26 cellular contexts compared by ENCODE assay signal in genomic region chr14:56414231-56414630, GRCh38.
DNase-seq lines count a peak whose midpoint lies in the region; ATAC-seq, FAIRE-seq and TF ChIP-seq lines count a peak whose summit lies in the region.
"Had no signal": no experiment of that assay in that cellular context is flagged by ENCODE, and none has a peak within 500 bp of the region (broad histone marks: within the 10 kb centered on the region; RNA-seq: fewer than 3 reads in every experiment).

No MANE protein-coding gene starts in this region.

- H3K4me3 Mint-ChIP-seq in dendritic cell treated with granulocyte-macrophage colony-stimulating factor and Interleukin-4, amounts not matched to agents 40 ng/mL and 50 ng/mL, for 4 days: no peak overlapping the region
- H3K4me3 Mint-ChIP-seq in naive thymus-derived CD4-positive, alpha-beta T cell: no peak overlapping the region
- H3K4me3 Mint-ChIP-seq: CD4-positive, alpha-beta memory T cell; IgD-negative memory B cell; T-helper 1 cell treated with Interleukin-12 subunit alpha and Interleukin-12 subunit beta and Interleukin-4 antibody, amounts not matched to agents 30 μg/mL and 1 μg/mL, for 36 hours had no signal

- H3K27me3 Mint-ChIP-seq in dendritic cell treated with granulocyte-macrophage colony-stimulating factor and Interleukin-4, amounts not matched to agents 40 ng/mL and 50 ng/mL, for 4 days: peaks cover 26% of the 10 kb centered on the region
- peaks cover 0 to 19% (median 11%) of the 10 kb centered on the region in 5 donors for H3K27me3 Mint-ChIP-seq in naive thymus-derived CD4-positive, alpha-beta T cell

- H3K9me3 Mint-ChIP-seq in dendritic cell treated with granulocyte-macrophage colony-stimulating factor and Interleukin-4, amounts not matched to agents 40 ng/mL and 50 ng/mL, for 4 days: no peaks in the 10 kb centered on the region
- peaks cover 0 to 15% (median 1%) of the 10 kb centered on the region in 11 donors for H3K9me3 Mint-ChIP-seq in naive thymus-derived CD4-positive, alpha-beta T cell

- ATAC-seq in DND-41 (ENCODE audit: insufficient read depth, low read depth) (peak; percentile 10; the same call in 1 of the 3 replicates), GM19455 (IDR thresholded peaks at IDR 0.05; ENCODE audit: unreplicated experiment) (no peak), HG03139 (IDR thresholded peaks at IDR 0.05; ENCODE audit: unreplicated experiment) (no peak)
- no peak for ATAC-seq in naive thymus-derived CD4-positive, alpha-beta T cell
- ATAC-seq: GM12878 had no signal

- no peak overlapping the region for H3K4me3 ChIP-seq in DND-41 (ENCODE audit: low read depth in 1 of 2, low read length in 2 of 2)
- H3K4me3 ChIP-seq in naive thymus-derived CD4-positive, alpha-beta T cell (ENCODE audit: low read length): no peak overlapping the region
- H3K4me3 ChIP-seq: GM12878 had no signal

- CTCF ChIA-PET in naive thymus-derived CD4-positive, alpha-beta T cell (lab: Charles Lee): no interaction called here

- peaks cover 57% of the 10 kb centered on the region for H3K4me1 ChIP-seq in DND-41 (ENCODE audit: insufficient read depth, low read length)
- H3K4me1 ChIP-seq in naive thymus-derived CD4-positive, alpha-beta T cell (ENCODE audit: control insufficient read depth in 2 of 2, insufficient read depth in 2 of 2, low read length in 2 of 2): no peaks in the 10 kb centered on the region

- intact Hi-C loops in dendritic cell treated with granulocyte-macrophage colony-stimulating factor and Interleukin-4, amounts not matched to agents 40 ng/mL and 50 ng/mL, for 4 days (cut with micrococcal nuclease): no loop called here
- intact Hi-C loops in naive thymus-derived CD4-positive, alpha-beta T cell (cut with micrococcal nuclease): no loop called here

- no peaks in the 10 kb centered on the region for H3K36me3 ChIP-seq in DND-41 (ENCODE audit: insufficient read depth, low read length)
- no peaks in the 10 kb centered on the region for H3K36me3 ChIP-seq in naive thymus-derived CD4-positive, alpha-beta T cell (ENCODE audit: control insufficient read depth in 2 of 3, insufficient read depth in 3 of 3, low read length in 3 of 3)

- no peaks in the 10 kb centered on the region for H4K20me1 ChIP-seq in DND-41 (ENCODE audit: insufficient read depth, low read length)

- no peaks in the 10 kb centered on the region for H3K9me3 ChIP-seq in DND-41 (ENCODE audit: insufficient read depth, low read length, severe bottlenecking)
- H3K9me3 ChIP-seq in naive thymus-derived CD4-positive, alpha-beta T cell (ENCODE audit: control insufficient read depth in 2 of 3, low read length in 3 of 3): no peaks in the 10 kb centered on the region

- no peaks in the 10 kb centered on the region for H3K36me3 Mint-ChIP-seq in dendritic cell treated with granulocyte-macrophage colony-stimulating factor and Interleukin-4, amounts not matched to agents 40 ng/mL and 50 ng/mL, for 4 days (ENCODE audit: low read depth)
- no peaks in the 10 kb centered on the region for H3K36me3 Mint-ChIP-seq in naive thymus-derived CD4-positive, alpha-beta T cell
- H3K36me3 Mint-ChIP-seq: CD4-positive, alpha-beta memory T cell; IgD-negative memory B cell had no signal

- TF ChIP-seq CTCF in DND-41 (IDR thresholded peaks at IDR 0.05; ENCODE audit: borderline replicate concordance, extremely low read depth, low read length, poor library complexity, severe bottlenecking): no peak

- H2AFZ ChIP-seq in DND-41 (ENCODE audit: low read depth, low read length): no peak overlapping the region

- H3K9ac ChIP-seq in DND-41 (ENCODE audit: low read depth, low read length): 0 out of 2 replicates have a peak overlapping the region, but pooled peaks have one; percentile 7

- POLR2A ChIA-PET in naive thymus-derived CD4-positive, alpha-beta T cell (lab: Charles Lee): no interaction called here

- H3K79me2 ChIP-seq in DND-41 (ENCODE audit: insufficient read depth, low read length): no peaks in the 10 kb centered on the region

- H3K27ac ChIP-seq in DND-41 (ENCODE audit: low read length): peak overlapping the region; percentile 84
- H3K27ac ChIP-seq in naive thymus-derived CD4-positive, alpha-beta T cell (ENCODE audit: low read depth, low read length): no peak overlapping the region

- DNase-seq in DND-41: peak; percentile 20
- peak; percentile 76 for DNase-seq in MV-4-11 (lab: John Stamatoyannopoulos, UW)
- DNase-seq in islet precursor cell: peak; percentile 67
- DNase-seq in naive thymus-derived CD4-positive, alpha-beta T cell: no peak
- DNase-seq in HTR-8/SVneo (ENCODE audit: insufficient read length, low spot score): no peak
- DNase-seq: ACHN; AML-193; Calu3; CD4-positive, alpha-beta memory T cell; DMS79; NCI-H1092; NCI-H146; NCI-H2081; NCI-H510A; NCI-H774; SHP77 had no signal

- no peak for FAIRE-seq in HTR-8/SVneo (lab: Jason Lieb, UNC)
- FAIRE-seq: G401.6, GM12878, GM18507, H54, RCC 7860 had no signal

- peaks cover 35% of the 10 kb centered on the region for H3K4me1 Mint-ChIP-seq in dendritic cell treated with granulocyte-macrophage colony-stimulating factor and Interleukin-4, amounts not matched to agents 40 ng/mL and 50 ng/mL, for 4 days (ENCODE audit: low read depth)
- H3K4me1 Mint-ChIP-seq in naive thymus-derived CD4-positive, alpha-beta T cell: peaks cover 7 to 13% (median 12%) of the 10 kb centered on the region in 7 donors

- peak overlapping the region; percentile 82 for H3K4me2 ChIP-seq in DND-41 (ENCODE audit: insufficient read depth, low read length)

- H3K27ac Mint-ChIP-seq in dendritic cell treated with granulocyte-macrophage colony-stimulating factor and Interleukin-4, amounts not matched to agents 40 ng/mL and 50 ng/mL, for 4 days: peak overlapping the region; percentile 10
- no peak overlapping the region for H3K27ac Mint-ChIP-seq in naive thymus-derived CD4-positive, alpha-beta T cell
- H3K27ac Mint-ChIP-seq: CD4-positive, alpha-beta memory T cell; IgD-negative memory B cell; T-helper 1 cell treated with Interleukin-12 subunit alpha and Interleukin-12 subunit beta and Interleukin-4 antibody, amounts not matched to agents 30 μg/mL and 1 μg/mL, for 36 hours had no signal

- no peaks in the 10 kb centered on the region for H3K27me3 ChIP-seq in DND-41 (ENCODE audit: insufficient read depth, low read length, poor library complexity)
- no peaks in the 10 kb centered on the region for H3K27me3 ChIP-seq in naive thymus-derived CD4-positive, alpha-beta T cell (ENCODE audit: control insufficient read depth in 2 of 2, insufficient read depth in 2 of 2, low read length in 2 of 2)

Comparison
In these comparisons a context has a peak if more than half of its experiments do, and no peak if none do; other contexts are left out.
1. DNase-seq: peak in DND-41 (single experiment), MV-4-11 (single experiment) and islet precursor cell (single experiment); none in naive thymus-derived CD4-positive, alpha-beta T cell (0 of 9) and HTR-8/SVneo (single experiment).